In the genomic region with DNA sequence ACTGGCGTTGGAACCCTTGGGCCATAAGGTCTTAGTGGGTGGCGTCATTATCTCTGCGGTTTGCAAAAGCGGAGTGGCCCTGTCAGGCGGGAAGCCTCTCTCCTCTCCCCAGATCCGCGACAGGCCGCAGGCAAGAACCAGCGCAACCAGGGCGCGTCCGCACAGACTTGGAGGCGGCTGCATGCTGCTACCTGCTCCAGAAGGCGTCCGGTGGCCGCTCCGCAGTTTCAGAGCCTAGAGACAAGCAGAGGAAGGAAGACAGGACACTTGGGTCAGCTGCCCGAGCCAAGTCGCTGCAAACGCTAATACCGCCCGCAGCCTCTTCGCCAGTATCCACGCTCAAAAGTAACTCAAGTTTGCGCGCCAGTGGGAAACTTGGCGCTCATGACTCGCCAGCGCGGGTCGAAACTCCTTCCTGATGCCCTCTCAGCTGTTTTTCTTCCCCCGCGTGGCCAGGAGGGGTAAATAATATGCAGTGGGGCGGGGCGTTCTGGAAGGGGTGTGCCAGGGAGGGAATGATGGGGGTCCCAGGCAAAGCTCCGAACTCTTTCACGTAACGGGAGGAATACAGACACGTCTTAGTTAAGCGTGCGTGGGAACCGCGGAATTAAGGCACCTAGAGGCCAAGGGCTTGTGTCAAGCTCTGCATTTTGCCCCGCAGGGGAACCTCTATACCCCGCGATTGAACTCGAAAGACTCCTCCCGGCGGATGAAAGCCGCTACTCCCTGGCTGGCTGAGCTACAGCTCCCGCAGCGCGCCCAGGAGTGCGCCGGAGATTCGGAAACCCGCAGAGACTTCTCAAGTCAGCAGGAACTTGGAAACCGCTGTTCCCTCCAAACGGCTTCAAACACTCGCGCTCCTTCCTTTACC, we compare ENCODE assay signal across 9 cellular contexts. TPM values are rescaled to one million over a fixed set of nuclear protein-coding genes. Genes with fewer than 3 reads are reported as not detected.
A peak's percentile ranks its signal among the peaks of the same experiment; 100 is the strongest.
DNase-seq lines count a peak whose midpoint lies in the region; ATAC-seq and TF ChIP-seq lines count a peak whose summit lies in the region.
"Had no signal": no experiment of that assay in that cellular context is flagged by ENCODE, and none has a peak within 500 bp of the region (broad histone marks: within the 10 kb centered on the region; RNA-seq: fewer than 3 reads in every experiment).

A gene (minus strand): TSS at position 441 of the 871 bp plus-strand sequence. CDS start 258 bp downstream, at position 183.

- POLR2A ChIA-PET in PC-3 (lab: Charles Lee; ENCODE audit: unreplicated experiment), result no interaction called here

- H3K36me3 Mint-ChIP-seq in CD14-positive monocyte (no peaks in the 10 kb centered on the region), progenitor cell of endocrine pancreas (ENCODE audit: insufficient read depth) (no peaks in the 10 kb centered on the region)
- H3K36me3 Mint-ChIP-seq: naive thymus-derived CD8-positive, alpha-beta T cell had no signal

- no peak within 1 kb of the TSS for H3K9ac ChIP-seq in PC-3 (ENCODE audit: low read length)

- peak in 1 of 2 donors; percentile 24 for TF ChIP-seq POLR2A in adrenal gland (IDR thresholded peaks at IDR 0.05)

- no peak within 1 kb of the TSS for H2AFZ ChIP-seq in PC-3 (ENCODE audit: low read length)

- H3K4me2 ChIP-seq in PC-3 (ENCODE audit: low read length), result no peak within 1 kb of the TSS

- H3K27ac Mint-ChIP-seq in CD14-positive monocyte, result peak within 1 kb of the TSS in 3 of 7 donors; percentile 58 to 75 (median 60)
- H3K27ac Mint-ChIP-seq in progenitor cell of endocrine pancreas, result no peak within 1 kb of the TSS

- no peaks in the 10 kb centered on the region for H3K4me1 ChIP-seq in adrenal gland (replicated peaks in 1 of 2)
- no peaks in the 10 kb centered on the region for H3K4me1 ChIP-seq in PC-3 (ENCODE audit: insufficient read depth, low read length)

- H3K27me3 ChIP-seq in H7 (ENCODE audit: control insufficient read depth, insufficient read depth, low read length) (peaks cover 6% of the 10 kb centered on the region; the same call in 1 of the 2 replicates), adrenal gland (no peaks in the 10 kb centered on the region), PC-3 (ENCODE audit: low read length) (no peaks in the 10 kb centered on the region)

- H3K9me3 Mint-ChIP-seq in CD14-positive monocyte, result peaks cover 0 to 4% (median 0%) of the 10 kb centered on the region in 7 donors
- no peaks in the 10 kb centered on the region for H3K9me3 Mint-ChIP-seq in progenitor cell of endocrine pancreas (ENCODE audit: low read depth)
- H3K9me3 Mint-ChIP-seq: naive thymus-derived CD8-positive, alpha-beta T cell had no signal

- H3K4me1 Mint-ChIP-seq in CD14-positive monocyte (no peaks in the 10 kb centered on the region), progenitor cell of endocrine pancreas (ENCODE audit: low read depth) (peaks cover under 1% of the 10 kb centered on the region)

- H3K27ac ChIP-seq in adrenal gland (peak within 1 kb of the TSS in 4 of 5 donors; percentile 48 to 81 (median 67)), PC-3 (ENCODE audit: low read length) (no peak within 1 kb of the TSS)

- DNase-seq in CD14-positive monocyte (ENCODE audit: low spot score) (peak; percentile 52), H7 (peak; percentile 77), adrenal gland (peak; percentile 35 to 68 (median 47)), left ventricle myocardium superior (peak; percentile 67), posterior vena cava (ENCODE audit: low spot score) (peak; percentile 85), cortex of kidney (lab: John Stamatoyannopoulos, UW) (no peak), progenitor cell of endocrine pancreas (ENCODE audit: low spot score, unreplicated experiment) (no peak), PC-3 (no peak)

- intact Hi-C loops in CD14-positive monocyte (cut with micrococcal nuclease), result no loop called here
- intact Hi-C loops in adrenal gland (cut with DNase I), result no loop called here
- intact Hi-C loops in left ventricle myocardium superior (cut with micrococcal nuclease), result no loop called here
- intact Hi-C loops in posterior vena cava (cut with DNase I), result no loop called here
- intact Hi-C loops in PC-3 (cut with micrococcal nuclease), result no loop called here

- no peaks in the 10 kb centered on the region for H3K79me2 ChIP-seq in PC-3 (ENCODE audit: low read length)

- 1 to 2% (median 1%) methylated on average over 22 to 61 of the region's 61 CpGs for WGBS in adrenal gland, 4 donors

- H4K20me1 ChIP-seq in PC-3 (ENCODE audit: low read length), result no peaks in the 10 kb centered on the region

- H3K9me3 ChIP-seq in adrenal gland (replicated peaks in 1 of 3), result peaks cover 0 to 8% (median 0%) of the 10 kb centered on the region in 3 donors
- H3K9me3 ChIP-seq in PC-3 (ENCODE audit: low read length), result no peaks in the 10 kb centered on the region

- no peaks in the 10 kb centered on the region for H3F3A ChIP-seq in PC-3 (ENCODE audit: low read length, unreplicated experiment)

- H3K4me3 ChIP-seq in H7 (ENCODE audit: insufficient read depth, low read depth, low read length) (peak within 1 kb of the TSS; percentile 60), adrenal gland (peak within 1 kb of the TSS; percentile 10 to 69 (median 38)), PC-3 (ENCODE audit: low read length) (no peak within 1 kb of the TSS)

- H3K4me3 Mint-ChIP-seq in CD14-positive monocyte, result no peak within 1 kb of the TSS
- H3K4me3 Mint-ChIP-seq in progenitor cell of endocrine pancreas (ENCODE audit: low read depth), result no peak within 1 kb of the TSS

- CTCF ChIA-PET in PC-3 (lab: Charles Lee), result no interaction called here

- H3K27me3 Mint-ChIP-seq in CD14-positive monocyte (ENCODE audit: low read depth in 3 of 3) (peaks cover 0 to 18% (median 12%) of the 10 kb centered on the region in 3 donors), progenitor cell of endocrine pancreas (peaks cover 20% of the 10 kb centered on the region)

- TF ChIP-seq CTCF in CD14-positive monocyte (IDR thresholded peaks at IDR 0.05) (peak; percentile 31), adrenal gland (IDR thresholded peaks at IDR 0.05) (peak in 4 of 6 experiments; percentile 14 to 40 (median 24)), progenitor cell of endocrine pancreas (IDR thresholded peaks at IDR 0.05; ENCODE audit: unreplicated experiment) (no peak), PC-3 (conservative IDR thresholded peaks at IDR 0.05; ENCODE audit: low read depth, low read length) (no peak)

- no peaks in the 10 kb centered on the region for H3K9me2 ChIP-seq in PC-3 (replicated peaks; ENCODE audit: low read length)

- no TSS peak for BruUV-seq in PC-3 (replicated peaks; lab: Mats Ljungman, UMichigan)

- H3K36me3 ChIP-seq in H7 (replicated peaks; ENCODE audit: control insufficient read depth, insufficient read depth, low read length) (no peaks in the 10 kb centered on the region; the same call in 1 of the 2 replicates), adrenal gland (replicated peaks in 1 of 2) (no peaks in the 10 kb centered on the region), PC-3 (ENCODE audit: low read depth, low read length) (no peaks in the 10 kb centered on the region)

- ATAC-seq in left ventricle myocardium superior, result peak; percentile 73
- no peak for ATAC-seq in PC-3

RNA-seq across cellular contexts. Expression of the gene that starts here (rescaled TPM):
- polyA plus RNA-seq in CD14-positive monocyte (under 1 TPM; 0.37 to 0.53 TPM), adrenal gland (10 to 100 TPM; 14.0 to 54.3 (median 24.0) TPM)
- 32.9 and 33.1 TPM in 2 replicates for total RNA-seq in H7 (2014; rRNA removed; shearing (Covaris generic))
- total RNA-seq in adrenal gland (100 to 1,000 TPM in 6 of 8 donors, 10 to 100 TPM in 2; 36.5 to 216 (median 134) TPM), left ventricle myocardium superior (15.6 TPM), posterior vena cava (10 to 100 TPM; 32.6 to 45.1 TPM), progenitor cell of endocrine pancreas (0.38 and 1.0 TPM in 2 replicates), PC-3 (2014; rRNA removed) (not detected in 2 replicates)
- total RNA-seq: naive thymus-derived CD8-positive, alpha-beta T cell had no signal
- polyA plus RNA-seq: naive thymus-derived CD8-positive, alpha-beta T cell had no signal

Comparison
In these comparisons a context has a peak if more than half of its experiments do, and no peak if none do; other contexts are left out.
1. RNA of the gene that starts here (polyA plus RNA-seq): 14.0 to 54.3 TPM in adrenal gland; 0.37 to 0.53 TPM in CD14-positive monocyte; every median in the first group is over 4 times any median in the second.
2. Peak in DNase-seq in CD14-positive monocyte; RNA of the gene not detected or under 1 TPM.
3. DNase-seq: peak in H7 (single experiment), adrenal gland (7 of 7), left ventricle myocardium superior (single experiment) and posterior vena cava (single experiment); none in cortex of kidney (single experiment), progenitor cell of endocrine pancreas (single experiment) and PC-3 (single experiment).
4. CTCF ChIP-seq: peak in CD14-positive monocyte (single experiment) and adrenal gland (4 of 6); none in progenitor cell of endocrine pancreas (single experiment) and PC-3 (single experiment).